In genomic region chr14:55416866-55417265, GRCh38 we compare ENCODE assay signal across 9 cellular contexts. TPM values are rescaled to one million over a fixed set of nuclear protein-coding genes. Genes with fewer than 3 reads are reported as not detected.
DNase-seq lines count a peak whose midpoint lies in the region; ATAC-seq and TF ChIP-seq lines count a peak whose summit lies in the region.
"Had no signal": no experiment of that assay in that cellular context is flagged by ENCODE, and none has a peak within 500 bp of the region (broad histone marks: within the 10 kb centered on the region; RNA-seq: fewer than 3 reads in every experiment).

No MANE protein-coding gene starts in this region.

- H3K27me3 ChIP-seq in PC-3 (ENCODE audit: low read length), result no peaks in the 10 kb centered on the region

- H3K9me2 ChIP-seq in PC-3 (replicated peaks; ENCODE audit: low read length), result no peaks in the 10 kb centered on the region

- no peak overlapping the region for H3K9ac ChIP-seq in PC-3 (ENCODE audit: low read length)

- POLR2A ChIA-PET in PC-3 (lab: Charles Lee; ENCODE audit: unreplicated experiment), result no interaction called here

- TF ChIP-seq CTCF in AG09309 (IDR thresholded peaks at IDR 0.05; ENCODE audit: control insufficient read depth, insufficient read depth, low read depth, low read length, missing control alignments) (peak; percentile 42), GM10266 (IDR thresholded peaks at IDR 0.05; ENCODE audit: control insufficient read depth, insufficient read depth, low read depth, missing control alignments) (peak; percentile 14), PC-3 (conservative IDR thresholded peaks at IDR 0.05; ENCODE audit: low read depth, low read length) (peak; percentile 100), fibroblast of mammary gland (conservative IDR thresholded peaks at IDR 0.05; ENCODE audit: control insufficient read depth, insufficient read depth, low read depth, low read length) (peak; percentile 55)

- H3K27ac ChIP-seq in PC-3 (ENCODE audit: low read length), result no peak overlapping the region

- H3F3A ChIP-seq in PC-3 (ENCODE audit: low read length, unreplicated experiment), result no peaks in the 10 kb centered on the region

- no TSS peak for BruUV-seq in PC-3 (replicated peaks; lab: Mats Ljungman, UMichigan)

- DNase-seq in AG09309 (ENCODE audit: low read depth) (no peak), GM10266 (ENCODE audit: extremely low spot score) (no peak), PC-3 (peak; percentile 82), fibroblast of mammary gland (ENCODE audit: low read depth) (peak; percentile 33), AG20443 (ENCODE audit: low spot score) (no peak), T-helper 9 cell (no peak)

- peak overlapping the region; percentile 11; the same call in 1 of the 2 replicates for H2AFZ ChIP-seq in PC-3 (ENCODE audit: low read length)

- H3K4me1 ChIP-seq in PC-3 (ENCODE audit: insufficient read depth, low read length), result peaks cover 19% of the 10 kb centered on the region

- H3K4me3 ChIP-seq in AG09309 (ENCODE audit: control insufficient read depth, low read depth, low read length) (no peak overlapping the region), PC-3 (ENCODE audit: low read length) (no peak overlapping the region), fibroblast of mammary gland (ENCODE audit: control insufficient read depth, low read depth, low read length) (no peak overlapping the region)

- ATAC-seq in PC-3, result peak; percentile 48
- ATAC-seq in HG02571 (IDR thresholded peaks at IDR 0.05; ENCODE audit: unreplicated experiment), result no peak
- ATAC-seq in GM21381 (IDR thresholded peaks at IDR 0.05; ENCODE audit: unreplicated experiment), result no peak

- H4K20me1 ChIP-seq in PC-3 (ENCODE audit: low read length), result no peaks in the 10 kb centered on the region

- H3K79me2 ChIP-seq in PC-3 (ENCODE audit: low read length), result no peaks in the 10 kb centered on the region

- intact Hi-C loops in PC-3 (cut with micrococcal nuclease), result no loop called here

- H3K4me2 ChIP-seq in PC-3 (ENCODE audit: low read length), result no peak overlapping the region

- CTCF ChIA-PET in PC-3 (lab: Charles Lee), result interaction anchor here (0.6 to 1.0 kb wide), 7 partner anchors 11 to 630 kb away, joined by 3 to 13 read pairs (median 4); no protein-coding TSS in a partner anchor

- H3K36me3 ChIP-seq in PC-3 (ENCODE audit: low read depth, low read length), result no peaks in the 10 kb centered on the region

- H3K9me3 ChIP-seq in PC-3 (ENCODE audit: low read length), result no peaks in the 10 kb centered on the region

RNA-seq across cellular contexts. Expression of gene ATG14, which starts 5.2 kb away (rescaled TPM):
- 20.2 and 22.5 TPM in 2 replicates for total RNA-seq in PC-3 (2014; rRNA removed)

RNA-seq across cellular contexts. Expression of gene TBPL2, which starts 23.6 kb away (rescaled TPM):
- not detected in 2 replicates for total RNA-seq in PC-3 (2014; rRNA removed)
- total RNA-seq: glomerular endothelial cell had no signal

Comparison
In these comparisons a context has a peak if more than half of its experiments do, and no peak if none do; other contexts are left out.
1. DNase-seq: peak in PC-3 (single experiment) and fibroblast of mammary gland (single experiment); none in AG09309 (single experiment), GM10266 (single experiment), AG20443 (single experiment) and T-helper 9 cell (single experiment).
2. CTCF ChIP-seq: peak in every context shown above with its lines; median percentile 100 in PC-3; 55 in fibroblast of mammary gland; 42 in AG09309; 14 in GM10266.